ENCODE assay signal across 9 cellular contexts in the genomic region with DNA sequence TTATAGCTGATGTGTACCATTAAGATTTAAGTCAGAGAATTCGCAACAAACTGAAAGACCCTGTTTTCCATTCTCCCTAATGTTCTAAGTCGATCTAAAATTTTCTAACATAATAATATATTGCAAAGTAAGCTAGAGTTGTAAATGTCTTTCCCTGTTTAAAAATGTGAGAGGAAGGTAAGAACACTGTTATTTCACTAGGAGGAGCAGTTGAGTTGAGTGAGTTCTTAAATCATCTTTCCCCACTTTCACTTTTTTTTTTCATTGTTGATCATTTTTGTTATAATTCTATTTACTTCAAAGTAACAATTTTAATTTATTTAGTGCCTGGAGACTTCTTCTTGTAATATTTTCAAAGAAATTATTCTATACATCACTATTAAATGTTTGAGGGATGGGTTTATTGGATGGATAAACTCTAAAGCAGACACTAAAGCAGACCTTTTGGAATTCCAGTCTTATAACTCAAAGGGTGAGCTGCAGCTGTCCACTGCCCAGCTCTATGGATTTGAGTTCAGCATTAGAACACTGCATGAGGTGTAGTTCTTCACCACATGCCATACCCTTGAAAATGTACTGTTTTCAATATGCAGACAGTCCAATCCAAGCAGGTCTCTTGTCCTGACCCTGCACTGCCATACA.
DNase-seq lines count a peak whose midpoint lies in the region; ATAC-seq and TF ChIP-seq lines count a peak whose summit lies in the region.
"Had no signal": no experiment of that assay in that cellular context is flagged by ENCODE, and none has a peak within 500 bp of the region (broad histone marks: within the 10 kb centered on the region; RNA-seq: fewer than 3 reads in every experiment).

No MANE protein-coding gene starts in this region.

- peak; percentile 24 to 44 for TF ChIP-seq CTCF in left lung (IDR thresholded peaks at IDR 0.05)

- peak; percentile 45 for DNase-seq in NCI-H1092 treated with DMSO at 0.1 percent for 48 hours (lab: John Stamatoyannopoulos, UW)
- DNase-seq in NCI-H1092 (lab: John Stamatoyannopoulos, UW) = no peak
- peak; percentile 30 to 75 for DNase-seq in Kasumi-1 (lab: John Stamatoyannopoulos, UW)
- DNase-seq in adipocyte (ENCODE audit: low read depth) = peak; percentile 81
- no peak for DNase-seq in left lung
- DNase-seq in ureter (ENCODE audit: low spot score) = no peak

- no peaks in the 10 kb centered on the region for H3K9me3 ChIP-seq in adipocyte (ENCODE audit: control insufficient read depth, low read length)
- H3K9me3 ChIP-seq in left lung = no peaks in the 10 kb centered on the region
- H3K9me3 ChIP-seq: BLaER1 treated with 17β-estradiol and CSF1 and Interleukin-3, amounts not matched to agents 10 nM and 100 nM had no signal

- ATAC-seq in left lung (peak; percentile 73), GM21515 (IDR thresholded peaks at IDR 0.05; ENCODE audit: unreplicated experiment) (no peak), GM19324 (IDR thresholded peaks at IDR 0.05; ENCODE audit: low FRiP score, unreplicated experiment) (no peak)

- peak overlapping the region; percentile 60 for H3K9ac ChIP-seq in adipocyte (ENCODE audit: low read length)

- intact Hi-C loops in left lung (cut with DNase I) = loop anchor here in 1 of 2 donors (10.0 kb wide), 2 partner anchors 182 to 552 kb away; partner anchors contain the start of gene FZD1

- H3K27ac ChIP-seq in left lung = peak overlapping the region in 1 of 2 donors; percentile 49
- H3K27ac ChIP-seq: BLaER1 treated with 17β-estradiol and CSF1 and Interleukin-3, amounts not matched to agents 10 nM and 100 nM had no signal

- no peak overlapping the region for H3K4me3 ChIP-seq in adipocyte (ENCODE audit: low read length)
- no peak overlapping the region for H3K4me3 ChIP-seq in left lung
- H3K4me3 ChIP-seq: BLaER1 treated with 17β-estradiol and CSF1 and Interleukin-3, amounts not matched to agents 10 nM and 100 nM had no signal

- H3K4me1 ChIP-seq in adipocyte (ENCODE audit: control insufficient read depth, insufficient read depth, low read length) (peaks cover 49% of the 10 kb centered on the region), left lung (peaks cover 0 to 5% of the 10 kb centered on the region in 2 donors)

- H3K27me3 ChIP-seq in adipocyte (replicated peaks; ENCODE audit: control insufficient read depth, insufficient read depth, low read length) = no peaks in the 10 kb centered on the region
- no peaks in the 10 kb centered on the region for H3K27me3 ChIP-seq in left lung
- H3K27me3 ChIP-seq: BLaER1 treated with 17β-estradiol and CSF1 and Interleukin-3, amounts not matched to agents 10 nM and 100 nM had no signal

- H3K36me3 ChIP-seq in adipocyte (ENCODE audit: control insufficient read depth, insufficient read depth, low read length, severe bottlenecking) (no peaks in the 10 kb centered on the region), left lung (no peaks in the 10 kb centered on the region)

Comparison
In these comparisons a context has a peak if more than half of its experiments do, and no peak if none do; other contexts are left out.
1. DNase-seq: peak in NCI-H1092 treated with DMSO at 0.1 percent for 48 hours (single experiment), Kasumi-1 (2 of 2) and adipocyte (single experiment); none in NCI-H1092 (single experiment), left lung (0 of 2) and ureter (single experiment).